In genomic region chr10:100872034-100872791, GRCh38 we compare ENCODE assay signal across 8 cellular contexts. TPM values are rescaled to one million over a fixed set of nuclear protein-coding genes. Genes with fewer than 3 reads are reported as not detected.
DNase-seq lines count a peak whose midpoint lies in the region; TF ChIP-seq lines count a peak whose summit lies in the region.

No MANE protein-coding gene starts in this region.

- POLR2A ChIA-PET in activated CD4-positive, alpha-beta memory T cell treated with anti-CD3 and anti-CD28 coated beads for 36 hours (lab: Charles Lee) = no interaction called here

- H3K36me3 Mint-ChIP-seq in activated CD4-positive, alpha-beta memory T cell treated with anti-CD3 and anti-CD28 coated beads for 36 hours = no peaks in the 10 kb centered on the region

- no peaks in the 10 kb centered on the region for H3K4me1 Mint-ChIP-seq in activated CD4-positive, alpha-beta memory T cell treated with anti-CD3 and anti-CD28 coated beads for 36 hours (ENCODE audit: low read depth)

- CTCF ChIA-PET in activated CD4-positive, alpha-beta memory T cell treated with anti-CD3 and anti-CD28 coated beads for 36 hours (lab: Charles Lee) = interaction anchor here (0.7 to 5.1 kb wide), 19 partner anchors 13 to 310 kb away, joined by 3 to 40 read pairs (median 4); partner anchors contain the start of gene PAX2

- peaks cover 0 to 73% (median 0%) of the 10 kb centered on the region in 4 donors for H3K27me3 ChIP-seq in esophagus squamous epithelium

- H3K4me1 ChIP-seq in esophagus squamous epithelium = no peaks in the 10 kb centered on the region

- DNase-seq in GM03348 (ENCODE audit: low spot score) = peak; percentile 73
- DNase-seq in NCI-H2227 (lab: John Stamatoyannopoulos, UW; ENCODE audit: unreplicated experiment) = peak; percentile 50
- DNase-seq in activated CD4-positive, alpha-beta memory T cell treated with anti-CD3 and anti-CD28 coated beads for 36 hours = peak; percentile 82
- no peak for DNase-seq in esophagus squamous epithelium (lab: John Stamatoyannopoulos, UW)
- peak; percentile 76 for DNase-seq in retina
- no peak for DNase-seq in GF-D8 (lab: John Stamatoyannopoulos, UW)
- no peak for DNase-seq in globus pallidus (ENCODE audit: low spot score)

- intact Hi-C loops in activated CD4-positive, alpha-beta memory T cell treated with anti-CD3 and anti-CD28 coated beads for 36 hours (cut with micrococcal nuclease) = loop anchor here (2.0 to 5.0 kb wide), 4 partner anchors 45 to 309 kb away; no protein-coding TSS in a partner anchor
- intact Hi-C loops in esophagus squamous epithelium (cut with DNase I) = no loop called here

- H3K27ac Mint-ChIP-seq in activated CD4-positive, alpha-beta memory T cell treated with anti-CD3 and anti-CD28 coated beads for 36 hours = no peak overlapping the region

- H3K27ac ChIP-seq in 22Rv1 = no peak overlapping the region
- no peak overlapping the region for H3K27ac ChIP-seq in esophagus squamous epithelium

- 38 to 55% methylated on average over 8 to 11 of the region's 11 CpGs for WGBS in esophagus squamous epithelium, 2 donors

- TF ChIP-seq POLR2A in esophagus squamous epithelium (IDR thresholded peaks at IDR 0.05) = no peak

- peaks cover 16% of the 10 kb centered on the region for H3K27me3 Mint-ChIP-seq in activated CD4-positive, alpha-beta memory T cell treated with anti-CD3 and anti-CD28 coated beads for 36 hours

- no peaks in the 10 kb centered on the region for H3K9me3 ChIP-seq in esophagus squamous epithelium

- H3K4me3 Mint-ChIP-seq in activated CD4-positive, alpha-beta memory T cell treated with anti-CD3 and anti-CD28 coated beads for 36 hours = no peak overlapping the region

- peak; percentile 82 for TF ChIP-seq CTCF in 22Rv1 (IDR thresholded peaks at IDR 0.05)
- TF ChIP-seq CTCF in esophagus squamous epithelium (IDR thresholded peaks at IDR 0.05) = peak in 4 of 6 experiments; percentile 12 to 43 (median 27)

- H3K36me3 ChIP-seq in esophagus squamous epithelium = no peaks in the 10 kb centered on the region

- H3K9me3 Mint-ChIP-seq in activated CD4-positive, alpha-beta memory T cell treated with anti-CD3 and anti-CD28 coated beads for 36 hours = no peaks in the 10 kb centered on the region

- H3K4me3 ChIP-seq in esophagus squamous epithelium = no peak overlapping the region

RNA-seq across cellular contexts. Expression of gene SLF2, which starts 40.5 kb away (rescaled TPM):
- total RNA-seq in activated CD4-positive, alpha-beta memory T cell treated with anti-CD3 and anti-CD28 coated beads for 36 hours = 10 to 100 TPM; 33.9 to 35.9 TPM
- total RNA-seq in esophagus squamous epithelium = 10 to 100 TPM; 12.1 to 24.8 (median 13.5) TPM

Comparison
In these comparisons a context has a peak if more than half of its experiments do, and no peak if none do; other contexts are left out.
1. DNase-seq: peak in GM03348 (single experiment), NCI-H2227 (single experiment), activated CD4-positive, alpha-beta memory T cell treated with anti-CD3 and anti-CD28 coated beads for 36 hours (single experiment) and retina (single experiment); none in esophagus squamous epithelium (single experiment), GF-D8 (single experiment) and globus pallidus (single experiment).